Comparison of ENCODE assay signal across 28 cellular contexts in the genomic region with DNA sequence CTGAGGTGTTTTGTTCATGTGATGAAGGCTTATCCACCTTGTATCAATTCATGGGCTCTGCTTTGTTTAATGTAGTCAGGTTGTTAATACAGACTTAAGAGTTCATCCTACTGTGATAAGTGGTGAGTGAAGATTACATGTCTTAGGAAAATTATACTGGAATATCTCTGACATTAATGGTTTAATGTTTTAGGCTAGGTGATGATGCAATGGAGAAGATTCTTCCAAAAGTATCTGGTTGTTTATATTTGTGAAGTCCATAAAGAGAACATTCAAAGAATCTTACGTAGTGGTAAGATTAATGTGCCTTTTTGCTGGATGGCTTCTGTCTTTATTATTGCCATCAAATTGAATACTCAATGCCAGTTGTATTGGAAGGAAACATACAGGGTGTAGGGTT.
"Had no signal": no experiment of that assay in that cellular context is flagged by ENCODE, and none has a peak within 500 bp of the region (broad histone marks: within the 10 kb centered on the region; RNA-seq: fewer than 3 reads in every experiment).

No MANE protein-coding gene starts in this region.

- H3K9me3 ChIP-seq: pancreas, prostate gland had no signal

- H3K4me3 Mint-ChIP-seq: mesothelial cell of epicardium; naive B cell; natural killer cell treated with Interleukin-12 subunit alpha and Interleukin-12 subunit beta and Interleukin-15 and Interleukin-18, amount 100 ng/mL, for 72 hours; neural crest cell; stimulated activated effector memory CD8-positive, alpha-beta T cell treated with anti-CD3 and anti-CD28 coated beads, Interleukin-12 subunit alpha, Interleukin-12 subunit beta, amount 100 ng/mL, for 72 hours; stimulated activated naive CD8-positive, alpha-beta T cell treated with anti-CD3 and anti-CD28 coated beads, Interleukin-15, Interleukin-2, amounts not matched to agents 100 ng/mL and 50 ng/mL, for 24 hours had no signal

- H3K36me3 Mint-ChIP-seq: stimulated activated effector memory CD8-positive, alpha-beta T cell treated with anti-CD3 and anti-CD28 coated beads, Interleukin-12 subunit alpha, Interleukin-12 subunit beta, amount 100 ng/mL, for 72 hours had no signal

- H3K9me3 Mint-ChIP-seq: natural killer cell treated with Interleukin-12 subunit alpha and Interleukin-12 subunit beta and Interleukin-15 and Interleukin-18, amount 100 ng/mL, for 72 hours had no signal

- H3K4me3 ChIP-seq: left ventricle myocardium inferior, lung, pancreas, prostate gland, sigmoid colon, spleen, suprapubic skin, thoracic aorta, tibial artery, upper lobe of right lung had no signal

- DNase-seq: hippocampal formation; kidney; left ventricle myocardium inferior; mesendoderm; naive B cell; nucleus accumbens; pancreas; posterior cingulate gyrus; retina; right cardiac atrium; sigmoid colon; small intestine; spleen; stimulated activated CD4-positive, alpha-beta T cell treated with anti-CD3 and anti-CD28 coated beads, Interleukin-4, amount 100 ng/mL, for 24 hours; stimulated activated naive CD4-positive, alpha-beta T cell; tibial artery; trophoblast cell; upper lobe of right lung had no signal

- H3K4me1 Mint-ChIP-seq: mesothelial cell of epicardium; naive B cell; neural crest cell; stimulated activated effector memory CD8-positive, alpha-beta T cell treated with anti-CD3 and anti-CD28 coated beads, Interleukin-12 subunit alpha, Interleukin-12 subunit beta, amount 100 ng/mL, for 72 hours had no signal

- H3K4me1 ChIP-seq: left ventricle myocardium inferior, pancreas, prostate gland, sigmoid colon, spleen, suprapubic skin, tibial artery, upper lobe of right lung had no signal

- H3K36me3 ChIP-seq: pancreas, prostate gland, suprapubic skin, thoracic aorta, upper lobe of right lung had no signal

- H3K27ac ChIP-seq: left ventricle myocardium inferior, pancreas, prostate gland, sigmoid colon, spleen, suprapubic skin, thoracic aorta, tibial artery, upper lobe of right lung had no signal

- H3K27ac Mint-ChIP-seq: mesothelial cell of epicardium; naive B cell; natural killer cell treated with Interleukin-12 subunit alpha and Interleukin-12 subunit beta and Interleukin-15 and Interleukin-18, amount 100 ng/mL, for 72 hours; stimulated activated effector memory CD8-positive, alpha-beta T cell treated with anti-CD3 and anti-CD28 coated beads, Interleukin-12 subunit alpha, Interleukin-12 subunit beta, amount 100 ng/mL, for 72 hours; stimulated activated naive CD8-positive, alpha-beta T cell treated with anti-CD3 and anti-CD28 coated beads, Interleukin-15, Interleukin-2, amounts not matched to agents 100 ng/mL and 50 ng/mL, for 24 hours had no signal

- H3K27me3 Mint-ChIP-seq: naive B cell; natural killer cell treated with Interleukin-12 subunit alpha and Interleukin-12 subunit beta and Interleukin-15 and Interleukin-18, amount 100 ng/mL, for 72 hours; stimulated activated naive CD8-positive, alpha-beta T cell treated with anti-CD3 and anti-CD28 coated beads, Interleukin-15, Interleukin-2, amounts not matched to agents 100 ng/mL and 50 ng/mL, for 24 hours had no signal

- H3K27me3 ChIP-seq: pancreas, sigmoid colon, spleen, suprapubic skin, tibial artery, upper lobe of right lung had no signal

- ATAC-seq: natural killer cell treated with Interleukin-12 subunit alpha and Interleukin-12 subunit beta and Interleukin-15 and Interleukin-18, amount 100 ng/mL, for 72 hours; pancreas; right cardiac atrium; stimulated activated effector memory CD8-positive, alpha-beta T cell treated with anti-CD3 and anti-CD28 coated beads, Interleukin-12 subunit alpha, Interleukin-12 subunit beta, amount 100 ng/mL, for 72 hours; upper lobe of right lung had no signal

- FAIRE-seq: islet of Langerhans, kidney, pancreas, small intestine had no signal
